Comparison of ENCODE assay signal across 18 cellular contexts in genomic region chr13:37168922-37169321, GRCh38.
"Had no signal": no experiment of that assay in that cellular context is flagged by ENCODE, and none has a peak within 500 bp of the region (broad histone marks: within the 10 kb centered on the region; RNA-seq: fewer than 3 reads in every experiment).

No MANE protein-coding gene starts in this region.

- DNase-seq: activated CD4-positive, alpha-beta T cell treated with anti-CD3 and anti-CD28 coated beads for 48 hours; activated CD4-positive, CD25-positive, alpha-beta regulatory T cell; activated CD8-positive, alpha-beta T cell treated with anti-CD3 and anti-CD28 coated beads for 36 hours; activated naive CD4-positive, alpha-beta T cell treated with anti-CD3 and anti-CD28 coated beads for 36 hours; activated naive CD8-positive, alpha-beta T cell treated with anti-CD3 and anti-CD28 coated beads, Interleukin-2, amount 50 U/mL, for 24 hours; activated T-cell treated with anti-CD3 and anti-CD28 coated beads, Interleukin-2, amount 50 U/mL, for 1 hour; central memory CD4-positive, alpha-beta T cell; erythroblast; gastrocnemius medialis; heart left ventricle; left ventricle myocardium superior; naive B cell; pancreas; right lobe of liver; stimulated activated CD4-positive, alpha-beta T cell treated with anti-CD3 and anti-CD28 coated beads, Interleukin-4, amount 100 ng/mL, for 1 hour; stimulated activated naive CD8-positive, alpha-beta T cell treated with anti-CD3 and anti-CD28 coated beads, Interleukin-15, amount 100 ng/mL, for 72 hours had no signal

- ATAC-seq: activated CD8-positive, alpha-beta T cell treated with anti-CD3 and anti-CD28 coated beads for 36 hours; activated naive CD8-positive, alpha-beta T cell treated with anti-CD3 and anti-CD28 coated beads, Interleukin-2, amount 50 U/mL, for 24 hours; activated T-helper 17 cell treated with anti-CD3 and anti-CD28 coated beads, Interleukin-2, amount 50 U/mL, for 72 hours; gastrocnemius medialis; heart left ventricle; left ventricle myocardium superior; pancreas; right lobe of liver; stimulated activated naive CD8-positive, alpha-beta T cell treated with anti-CD3 and anti-CD28 coated beads, Interleukin-15, amount 100 ng/mL, for 72 hours had no signal

- H3K4me2 ChIP-seq: smooth muscle cell had no signal

- H3K36me3 ChIP-seq: gastrocnemius medialis, heart left ventricle, pancreas, right lobe of liver had no signal

- H3K9me3 ChIP-seq: gastrocnemius medialis, heart left ventricle, pancreas, right lobe of liver had no signal

- H3K4me1 ChIP-seq: gastrocnemius medialis, heart left ventricle, pancreas, right lobe of liver had no signal

- H3K27me3 ChIP-seq: gastrocnemius medialis, heart left ventricle, pancreas, right lobe of liver had no signal

- H3K4me3 ChIP-seq: gastrocnemius medialis, heart left ventricle, pancreas, right lobe of liver, smooth muscle cell had no signal

- H3K27ac ChIP-seq: gastrocnemius medialis, heart left ventricle, pancreas, right lobe of liver had no signal
